ENCODE assay signal across 31 cellular contexts in the genomic region with DNA sequence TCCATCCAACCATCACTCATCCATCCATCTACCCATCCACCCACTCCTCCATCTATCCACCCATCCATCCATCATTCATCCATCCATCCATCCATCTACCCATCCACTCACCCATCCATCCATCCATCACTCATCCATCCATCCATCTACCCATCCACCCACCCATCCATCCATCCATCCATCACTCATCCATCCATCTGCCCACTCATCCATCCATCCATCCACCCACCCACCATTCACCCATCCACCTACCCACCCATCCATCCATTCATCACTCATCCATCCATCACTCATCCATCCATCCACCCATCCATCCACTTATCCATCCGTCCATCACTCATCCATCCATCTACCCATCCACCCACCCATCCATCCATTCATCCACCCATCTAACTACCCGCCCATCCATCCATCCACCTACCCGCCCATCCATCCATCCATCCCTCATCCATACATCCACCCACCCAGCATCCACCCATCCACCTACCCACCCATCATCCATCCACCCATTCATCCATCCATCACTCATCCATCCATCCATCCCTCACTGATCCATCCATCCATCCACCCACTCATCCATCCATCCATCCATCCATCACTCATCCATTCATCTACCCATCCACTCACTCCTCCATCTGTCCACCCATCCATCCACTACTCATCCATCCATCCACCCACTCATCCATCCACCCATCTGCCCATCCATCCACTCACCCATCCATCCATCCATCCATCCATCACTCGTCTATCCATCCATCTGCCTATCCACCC. TPM values are rescaled to one million over a fixed set of nuclear protein-coding genes. Genes with fewer than 3 reads are reported as not detected.
"Had no signal": no experiment of that assay in that cellular context is flagged by ENCODE, and none has a peak within 500 bp of the region (broad histone marks: within the 10 kb centered on the region; RNA-seq: fewer than 3 reads in every experiment).

No MANE protein-coding gene starts in this region.

- FAIRE-seq: astrocyte, TTC549 had no signal

- H3K4me3 ChIP-seq: body of pancreas, breast epithelium, cardiac muscle cell had no signal

- DNase-seq: activated B cell treated with CpG ODN at 0.5 μM for 24 hours; activated CD4-positive, alpha-beta memory T cell treated with anti-CD3 and anti-CD28 coated beads for 36 hours; activated CD4-positive, alpha-beta T cell treated with anti-CD3 and anti-CD28 coated beads for 4 hours; activated CD4-positive, alpha-beta T cell treated with anti-CD3 and anti-CD28 coated beads, Interleukin-2, amount 10 ng/mL, durations not matched to agents 24 days and 14 days; activated CD4-positive, alpha-beta T cell treated with anti-CD3 and anti-CD28 coated beads, Interleukin-2, amount 50 U/mL, for 1 hour; activated CD4-positive, alpha-beta T cell treated with anti-CD3 and anti-CD28 coated beads, Interleukin-2, amount 50 U/mL, for 4 hours; activated CD4-positive, CD25-positive, alpha-beta regulatory T cell treated with anti-CD3 and anti-CD28 coated beads, Interleukin-2, amount 50 U/mL, for 72 hours; activated CD8-positive, alpha-beta memory T cell treated with anti-CD3 and anti-CD28 coated beads, Interleukin-2, amount 50 U/mL, for 48 hours; activated CD8-positive, alpha-beta T cell treated with anti-CD3 and anti-CD28 coated beads for 36 hours; activated effector memory CD4-positive, alpha-beta T cell treated with Interleukin-2 at 50 U/mL for 16 hours; activated gamma-delta T cell; activated naive CD4-positive, alpha-beta T cell treated with anti-CD3 and anti-CD28 coated beads, Interleukin-2, amount 10 ng/mL, durations not matched to agents 7 days and 5 days; activated naive CD4-positive, alpha-beta T cell treated with Interleukin-2 at 50 U/mL for 16 hours; activated naive CD8-positive, alpha-beta T cell treated with anti-CD3 and anti-CD28 coated beads, Interleukin-2, amount 10 ng/mL, durations not matched to agents 7 days and 5 days; activated naive CD8-positive, alpha-beta T cell treated with anti-CD3 and anti-CD28 coated beads, Interleukin-2, amount 50 U/mL, for 24 hours; activated T-cell treated with anti-CD3 and anti-CD28 coated beads, Interleukin-2, amount 50 U/mL, for 24 hours; activated T-cell treated with anti-CD3 and anti-CD28 coated beads, Interleukin-2, amount 50 U/mL, for 48 hours; aorta; body of pancreas; brain microvascular endothelial cell; caudate nucleus; cerebellar nuclear complex; T-helper 2 cell; T-helper 9 cell had no signal

- ATAC-seq: activated CD8-positive, alpha-beta T cell treated with anti-CD3 and anti-CD28 coated beads for 36 hours; activated naive CD8-positive, alpha-beta T cell treated with anti-CD3 and anti-CD28 coated beads, Interleukin-2, amount 50 U/mL, for 24 hours; body of pancreas had no signal

- H3K36me3 ChIP-seq: brain microvascular endothelial cell, breast epithelium, cardiac muscle cell had no signal

- H3K27ac ChIP-seq: body of pancreas, brain microvascular endothelial cell, breast epithelium, cardiac muscle cell, VCaP had no signal

- H3K27me3 ChIP-seq: body of pancreas, brain microvascular endothelial cell, breast epithelium, cardiac muscle cell had no signal

- H3K4me1 ChIP-seq: body of pancreas, breast epithelium had no signal

- H3K9me3 ChIP-seq: body of pancreas, breast epithelium had no signal

RNA-seq across cellular contexts. Expression of a gene that starts 24.1 kb away (rescaled TPM):
- total RNA-seq: activated B cell treated with CpG ODN at 0.5 μM for 24 hours; activated CD4-positive, alpha-beta memory T cell treated with anti-CD3 and anti-CD28 coated beads for 36 hours; activated CD4-positive, alpha-beta T cell treated with anti-CD3 and anti-CD28 coated beads, Interleukin-2, amount 10 ng/mL, durations not matched to agents 24 days and 14 days; activated CD8-positive, alpha-beta memory T cell treated with anti-CD3 and anti-CD28 coated beads for 36 hours; activated CD8-positive, alpha-beta T cell treated with anti-CD3 and anti-CD28 coated beads for 36 hours; activated naive CD8-positive, alpha-beta T cell treated with anti-CD3 and anti-CD28 coated beads, Interleukin-2, amount 10 ng/mL, durations not matched to agents 7 days and 5 days; activated T-helper 2 cell treated with anti-CD3 and anti-CD28 coated beads, Interferon-gamma antibody, Interleukin-2, Interleukin-4, amounts not matched to agents 10 μg/mL and 5 μg/mL and 100 μg/mL, durations not matched to agents 14 hours and 24 hours and 36 hours had no signal
